In the genomic region with DNA sequence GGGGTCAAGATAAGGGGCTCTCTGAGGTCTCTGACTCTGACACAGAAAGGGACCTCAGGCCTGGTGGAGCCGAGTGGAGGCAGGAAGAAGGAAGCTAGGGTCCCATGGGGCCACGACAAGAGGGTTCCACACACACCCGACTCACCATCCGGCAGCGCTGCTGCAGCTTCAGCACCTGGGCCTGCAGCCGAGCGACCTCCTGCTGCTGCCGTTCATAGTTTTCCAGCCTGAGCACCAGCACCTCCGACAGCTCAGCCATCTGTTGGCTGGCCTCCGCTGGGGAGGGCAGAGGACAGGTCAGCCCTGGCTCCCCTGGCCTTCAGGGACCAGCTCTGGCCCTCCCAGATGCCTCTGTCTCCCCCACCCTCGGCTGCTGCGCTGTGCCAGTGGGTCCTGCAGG, we compare ENCODE assay signal across 30 cellular contexts. TPM values are rescaled to one million over a fixed set of nuclear protein-coding genes. Genes with fewer than 3 reads are reported as not detected.
"Had no signal": no experiment of that assay in that cellular context is flagged by ENCODE, and none has a peak within 500 bp of the region (broad histone marks: within the 10 kb centered on the region; RNA-seq: fewer than 3 reads in every experiment).

No MANE protein-coding gene starts in this region.

- H3K4me3 ChIP-seq: adrenal gland, body of pancreas, colonic mucosa, esophagus squamous epithelium, ovary, suprapubic skin, tibial artery, upper lobe of right lung had no signal

- H3K27me3 ChIP-seq: adrenal gland, body of pancreas, ovary had no signal

- H3K27ac ChIP-seq: adrenal gland, body of pancreas, colonic mucosa, epithelial cell of prostate, esophagus squamous epithelium, neutrophil, ovary, suprapubic skin, tibial artery, upper lobe of right lung had no signal

- H3K9me3 ChIP-seq: adrenal gland, body of pancreas, colonic mucosa, esophagus squamous epithelium, neutrophil, ovary, suprapubic skin, tibial artery, upper lobe of right lung had no signal

- H3K4me1 ChIP-seq: adrenal gland, body of pancreas, colonic mucosa, suprapubic skin, tibial artery, upper lobe of right lung had no signal

- H3K36me3 ChIP-seq: adrenal gland, colonic mucosa, esophagus squamous epithelium, neutrophil, ovary, suprapubic skin, tibial artery, upper lobe of right lung had no signal

- DNase-seq: activated CD4-positive, alpha-beta T cell treated with anti-CD3 and anti-CD28 coated beads for 48 hours; activated CD4-positive, alpha-beta T cell treated with anti-CD3 and anti-CD28 coated beads, Interleukin-2, amount 50 U/mL, for 48 hours; activated CD8-positive, alpha-beta memory T cell treated with anti-CD3 and anti-CD28 coated beads for 24 hours; activated effector memory CD4-positive, alpha-beta T cell treated with Interleukin-2 at 50 U/mL for 16 hours; activated naive CD4-positive, alpha-beta T cell treated with Interleukin-2 at 50 U/mL for 16 hours; activated naive CD8-positive, alpha-beta T cell treated with anti-CD3 and anti-CD28 coated beads for 36 hours; adrenal gland; aorta; body of pancreas; colonic mucosa; effector CD8-positive, alpha-beta T cell; esophagus squamous epithelium; foreskin melanocyte; left cardiac atrium; left ventricle myocardium superior; ovary; small intestine; stimulated activated CD4-positive, alpha-beta T cell treated with anti-CD3 and anti-CD28 coated beads, Interleukin-4, amount 100 ng/mL, for 4 hours; stimulated activated CD8-positive, alpha-beta memory T cell treated with anti-CD3 and anti-CD28 coated beads, Interleukin-4, amount 100 ng/mL, for 48 hours; stimulated activated naive CD4-positive, alpha-beta T cell; tibial artery; upper lobe of right lung had no signal

RNA-seq across cellular contexts. Expression of a gene that starts 6.4 kb away (rescaled TPM):
- total RNA-seq: left cardiac atrium, left ventricle myocardium superior had no signal
- polyA plus RNA-seq: aorta had no signal

RNA-seq across cellular contexts. Expression of a gene that starts 15.9 kb away (rescaled TPM):
- total RNA-seq: activated naive CD8-positive, alpha-beta T cell treated with anti-CD3 and anti-CD28 coated beads for 36 hours; adrenal gland; aorta; body of pancreas; colonic mucosa; dermis microvascular lymphatic vessel endothelial cell; esophagus squamous epithelium; left cardiac atrium; left ventricle myocardium superior; lung microvascular endothelial cell; mucosa of gallbladder; ovary; renal cortical epithelial cell; sciatic nerve; suprapubic skin; upper lobe of right lung had no signal
- polyA plus RNA-seq: adrenal gland, aorta, ovary had no signal
